Comparison of ENCODE assay signal across 2 cellular contexts in the genomic region with DNA sequence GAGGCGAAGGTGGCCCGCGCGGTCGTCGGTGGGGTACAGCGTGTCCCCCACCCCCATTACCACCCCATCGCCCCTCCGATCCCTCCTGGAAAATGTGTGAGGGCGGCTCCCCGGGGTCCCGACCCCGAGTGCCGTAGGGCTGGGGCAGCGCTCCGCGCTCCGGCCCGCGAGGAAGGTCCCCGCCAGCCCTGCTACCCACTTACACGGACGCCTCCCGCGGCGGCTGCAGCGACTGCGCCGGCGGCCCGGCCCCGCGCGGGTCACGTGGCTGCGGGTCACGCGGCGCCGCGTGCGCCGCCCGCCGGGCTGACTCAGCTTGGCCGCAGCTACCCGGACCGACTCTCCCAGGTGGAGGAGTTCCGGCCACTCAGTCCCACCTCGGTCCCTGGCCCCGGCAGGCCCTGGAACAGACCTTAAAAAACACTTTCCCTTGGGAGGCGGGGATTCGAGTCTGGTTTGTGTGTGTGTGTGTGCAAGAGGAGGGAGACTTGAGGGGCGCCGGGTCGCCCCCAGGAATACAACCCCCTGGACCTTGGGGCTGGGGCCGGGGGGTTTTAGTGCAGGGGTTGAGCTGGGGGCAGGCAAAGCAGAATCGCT.
TF ChIP-seq lines count a peak whose summit lies in the region.

A gene (minus strand): TSS at position 236 of the 597 bp plus-strand sequence. CDS start 992 bp downstream, outside the sequence.

TF ChIP-seq in A549, 52 proteins besides CTCF, POLR2A, EP300 and RAD21:
- TF ChIP-seq SMC3 (IDR thresholded peaks at IDR 0.05) (no peak), JUN (IDR thresholded peaks at IDR 0.05) (peak; percentile 71 to 88; a peak in 4 of 5 replicates), NPAS2 (CRISPR knock-in tag; IDR thresholded peaks at IDR 0.05; ENCODE audit: borderline replicate concordance) (peak; percentile 96), BHLHE40 (IDR thresholded peaks at IDR 0.05; ENCODE audit: low read depth, low read length) (peak; percentile 68), FOSL2 (IDR thresholded peaks at IDR 0.05) (0 out of 2 replicates have a peak, but pooled peaks have one; percentile 20), FOSL2 (CRISPR knock-in tag; IDR thresholded peaks at IDR 0.05) (peak; percentile 85), EHF (CRISPR knock-in tag; IDR thresholded peaks at IDR 0.05) (no peak), HEYL (CRISPR knock-in tag; IDR thresholded peaks at IDR 0.05) (no peak), MAZ (IDR thresholded peaks at IDR 0.05; ENCODE audit: borderline replicate concordance, low read depth, low read length) (no peak), MAFK (IDR thresholded peaks at IDR 0.05; ENCODE audit: partially characterized antibody) (peak; percentile 80), KDM1A (IDR thresholded peaks at IDR 0.05; ENCODE audit: low read depth) (no peak), MYC (IDR thresholded peaks at IDR 0.05; ENCODE audit: borderline replicate concordance, low read length) (peak; percentile 70; the same call in 1 of the 2 replicates), PHF8 (IDR thresholded peaks at IDR 0.05; ENCODE audit: borderline replicate concordance, low read depth) (peak; percentile 67), CBX2 (IDR thresholded peaks at IDR 0.05; ENCODE audit: borderline replicate concordance, low read depth) (no peak), HOXB5 (CRISPR knock-in tag; IDR thresholded peaks at IDR 0.05) (0 out of 2 replicates have a peak, but pooled peaks have one; percentile 56)
- TF ChIP-seq, protein P1, sequence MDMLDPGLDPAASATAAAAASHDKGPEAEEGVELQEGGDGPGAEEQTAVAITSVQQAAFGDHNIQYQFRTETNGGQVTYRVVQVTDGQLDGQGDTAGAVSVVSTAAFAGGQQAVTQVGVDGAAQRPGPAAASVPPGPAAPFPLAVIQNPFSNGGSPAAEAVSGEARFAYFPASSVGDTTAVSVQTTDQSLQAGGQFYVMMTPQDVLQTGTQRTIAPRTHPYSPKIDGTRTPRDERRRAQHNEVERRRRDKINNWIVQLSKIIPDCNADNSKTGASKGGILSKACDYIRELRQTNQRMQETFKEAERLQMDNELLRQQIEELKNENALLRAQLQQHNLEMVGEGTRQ (IDR thresholded peaks at IDR 0.05) = peak; percentile 75
- TF ChIP-seq, protein P2, sequence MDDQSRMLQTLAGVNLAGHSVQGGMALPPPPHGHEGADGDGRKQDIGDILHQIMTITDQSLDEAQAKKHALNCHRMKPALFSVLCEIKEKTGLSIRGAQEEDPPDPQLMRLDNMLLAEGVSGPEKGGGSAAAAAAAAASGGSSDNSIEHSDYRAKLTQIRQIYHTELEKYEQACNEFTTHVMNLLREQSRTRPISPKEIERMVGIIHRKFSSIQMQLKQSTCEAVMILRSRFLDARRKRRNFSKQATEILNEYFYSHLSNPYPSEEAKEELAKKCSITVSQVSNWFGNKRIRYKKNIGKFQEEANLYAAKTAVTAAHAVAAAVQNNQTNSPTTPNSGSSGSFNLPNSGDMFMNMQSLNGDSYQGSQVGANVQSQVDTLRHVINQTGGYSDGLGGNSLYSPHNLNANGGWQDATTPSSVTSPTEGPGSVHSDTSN (IDR thresholded peaks at IDR 0.05) = peak; percentile 34; the same call in 1 of the 2 replicates
- TF ChIP-seq, protein P3, sequence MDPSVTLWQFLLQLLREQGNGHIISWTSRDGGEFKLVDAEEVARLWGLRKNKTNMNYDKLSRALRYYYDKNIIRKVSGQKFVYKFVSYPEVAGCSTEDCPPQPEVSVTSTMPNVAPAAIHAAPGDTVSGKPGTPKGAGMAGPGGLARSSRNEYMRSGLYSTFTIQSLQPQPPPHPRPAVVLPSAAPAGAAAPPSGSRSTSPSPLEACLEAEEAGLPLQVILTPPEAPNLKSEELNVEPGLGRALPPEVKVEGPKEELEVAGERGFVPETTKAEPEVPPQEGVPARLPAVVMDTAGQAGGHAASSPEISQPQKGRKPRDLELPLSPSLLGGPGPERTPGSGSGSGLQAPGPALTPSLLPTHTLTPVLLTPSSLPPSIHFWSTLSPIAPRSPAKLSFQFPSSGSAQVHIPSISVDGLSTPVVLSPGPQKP (IDR thresholded peaks at IDR 0.05; ENCODE audit: low read depth, low read length) = no peak
- TF ChIP-seq, protein P4, sequence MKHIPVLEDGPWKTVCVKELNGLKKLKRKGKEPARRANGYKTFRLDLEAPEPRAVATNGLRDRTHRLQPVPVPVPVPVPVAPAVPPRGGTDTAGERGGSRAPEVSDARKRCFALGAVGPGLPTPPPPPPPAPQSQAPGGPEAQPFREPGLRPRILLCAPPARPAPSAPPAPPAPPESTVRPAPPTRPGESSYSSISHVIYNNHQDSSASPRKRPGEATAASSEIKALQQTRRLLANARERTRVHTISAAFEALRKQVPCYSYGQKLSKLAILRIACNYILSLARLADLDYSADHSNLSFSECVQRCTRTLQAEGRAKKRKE (CRISPR knock-in tag; IDR thresholded peaks at IDR 0.05; ENCODE audit: low read depth) = no peak
- TF ChIP-seq, protein P5, sequence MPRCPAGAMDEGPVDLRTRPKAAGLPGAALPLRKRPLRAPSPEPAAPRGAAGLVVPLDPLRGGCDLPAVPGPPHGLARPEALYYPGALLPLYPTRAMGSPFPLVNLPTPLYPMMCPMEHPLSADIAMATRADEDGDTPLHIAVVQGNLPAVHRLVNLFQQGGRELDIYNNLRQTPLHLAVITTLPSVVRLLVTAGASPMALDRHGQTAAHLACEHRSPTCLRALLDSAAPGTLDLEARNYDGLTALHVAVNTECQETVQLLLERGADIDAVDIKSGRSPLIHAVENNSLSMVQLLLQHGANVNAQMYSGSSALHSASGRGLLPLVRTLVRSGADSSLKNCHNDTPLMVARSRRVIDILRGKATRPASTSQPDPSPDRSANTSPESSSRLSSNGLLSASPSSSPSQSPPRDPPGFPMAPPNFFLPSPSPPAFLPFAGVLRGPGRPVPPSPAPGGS (IDR thresholded peaks at IDR 0.05) = peak; percentile 80; the same call in 2 of the 3 replicates
- TF ChIP-seq, protein P6, sequence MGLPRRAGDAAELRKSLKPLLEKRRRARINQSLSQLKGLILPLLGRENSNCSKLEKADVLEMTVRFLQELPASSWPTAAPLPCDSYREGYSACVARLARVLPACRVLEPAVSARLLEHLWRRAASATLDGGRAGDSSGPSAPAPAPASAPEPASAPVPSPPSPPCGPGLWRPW (IDR thresholded peaks at IDR 0.05) = no peak
- TF ChIP-seq, protein P7, sequence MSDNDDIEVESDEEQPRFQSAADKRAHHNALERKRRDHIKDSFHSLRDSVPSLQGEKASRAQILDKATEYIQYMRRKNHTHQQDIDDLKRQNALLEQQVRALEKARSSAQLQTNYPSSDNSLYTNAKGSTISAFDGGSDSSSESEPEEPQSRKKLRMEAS (IDR thresholded peaks at IDR 0.05) = peak; percentile 73

TF ChIP-seq in H1, 55 proteins besides CTCF, POLR2A, EP300 and RAD21 (continues in another document):
- TF ChIP-seq CBX5 (IDR thresholded peaks at IDR 0.05; ENCODE audit: low read depth, low read length) (no peak), RFX5 (IDR thresholded peaks at IDR 0.05; ENCODE audit: borderline replicate concordance, low read depth, low read length) (no peak), CHD2 (IDR thresholded peaks at IDR 0.05; ENCODE audit: low read length) (no peak), CHD1 (IDR thresholded peaks at IDR 0.05; ENCODE audit: low read depth, low read length) (no peak), TBP (IDR thresholded peaks at IDR 0.05; ENCODE audit: low read depth, low read length) (peak; percentile 56; the same call in 1 of the 2 replicates), TAF1 (IDR thresholded peaks at IDR 0.05; ENCODE audit: low read depth, low read length) (peak; percentile 55; the same call in 1 of the 2 replicates), TCF12 (IDR thresholded peaks at IDR 0.05; ENCODE audit: low read depth, low read length) (no peak), POLR2AphosphoS5 (IDR thresholded peaks at IDR 0.05; ENCODE audit: low read depth, low read length) (peak; percentile 54; the same call in 1 of the 2 replicates), HDAC6 (IDR thresholded peaks at IDR 0.05; ENCODE audit: low read depth, low read length) (no peak), SIX5 (IDR thresholded peaks at IDR 0.05; ENCODE audit: low read depth, low read length) (no peak), SIN3A (conservative IDR thresholded peaks at IDR 0.05 in 1 of 2, IDR thresholded peaks at IDR 0.05 in 1 of 2; ENCODE audit: low read depth in 1 of 2, low read length in 2 of 2) (no peak; a peak in 1 of 4 replicates), BCL11A (IDR thresholded peaks at IDR 0.05; ENCODE audit: low read depth in 2 of 2, low read length in 2 of 2) (no peak), JUN (IDR thresholded peaks at IDR 0.05; ENCODE audit: low read depth, low read length) (no peak), ASH2L (IDR thresholded peaks at IDR 0.05; ENCODE audit: low read length) (peak; percentile 13), FOSL1 (IDR thresholded peaks at IDR 0.05; ENCODE audit: insufficient read depth, low read depth, low read length) (no peak), SAP30 (IDR thresholded peaks at IDR 0.05; ENCODE audit: insufficient read depth, insufficient replicate concordance, low read length) (no peak), BACH1 (IDR thresholded peaks at IDR 0.05; ENCODE audit: low read length) (peak; percentile 21; the same call in 1 of the 2 replicates), YY1 (IDR thresholded peaks at IDR 0.05; ENCODE audit: low read depth, low read length) (no peak), PHF8 (conservative IDR thresholded peaks at IDR 0.05; ENCODE audit: low read depth, low read length) (peak; percentile 65), SRF (IDR thresholded peaks at IDR 0.05; ENCODE audit: low read depth, low read length) (no peak), RBBP5 (IDR thresholded peaks at IDR 0.05; ENCODE audit: borderline replicate concordance, low read depth, low read length) (peak; percentile 58; the same call in 1 of the 2 replicates), TAF7 (optimal IDR thresholded peaks at IDR 0.05; ENCODE audit: borderline replicate concordance, low read depth, low read length) (no peak)
- TF ChIP-seq, protein P8, sequence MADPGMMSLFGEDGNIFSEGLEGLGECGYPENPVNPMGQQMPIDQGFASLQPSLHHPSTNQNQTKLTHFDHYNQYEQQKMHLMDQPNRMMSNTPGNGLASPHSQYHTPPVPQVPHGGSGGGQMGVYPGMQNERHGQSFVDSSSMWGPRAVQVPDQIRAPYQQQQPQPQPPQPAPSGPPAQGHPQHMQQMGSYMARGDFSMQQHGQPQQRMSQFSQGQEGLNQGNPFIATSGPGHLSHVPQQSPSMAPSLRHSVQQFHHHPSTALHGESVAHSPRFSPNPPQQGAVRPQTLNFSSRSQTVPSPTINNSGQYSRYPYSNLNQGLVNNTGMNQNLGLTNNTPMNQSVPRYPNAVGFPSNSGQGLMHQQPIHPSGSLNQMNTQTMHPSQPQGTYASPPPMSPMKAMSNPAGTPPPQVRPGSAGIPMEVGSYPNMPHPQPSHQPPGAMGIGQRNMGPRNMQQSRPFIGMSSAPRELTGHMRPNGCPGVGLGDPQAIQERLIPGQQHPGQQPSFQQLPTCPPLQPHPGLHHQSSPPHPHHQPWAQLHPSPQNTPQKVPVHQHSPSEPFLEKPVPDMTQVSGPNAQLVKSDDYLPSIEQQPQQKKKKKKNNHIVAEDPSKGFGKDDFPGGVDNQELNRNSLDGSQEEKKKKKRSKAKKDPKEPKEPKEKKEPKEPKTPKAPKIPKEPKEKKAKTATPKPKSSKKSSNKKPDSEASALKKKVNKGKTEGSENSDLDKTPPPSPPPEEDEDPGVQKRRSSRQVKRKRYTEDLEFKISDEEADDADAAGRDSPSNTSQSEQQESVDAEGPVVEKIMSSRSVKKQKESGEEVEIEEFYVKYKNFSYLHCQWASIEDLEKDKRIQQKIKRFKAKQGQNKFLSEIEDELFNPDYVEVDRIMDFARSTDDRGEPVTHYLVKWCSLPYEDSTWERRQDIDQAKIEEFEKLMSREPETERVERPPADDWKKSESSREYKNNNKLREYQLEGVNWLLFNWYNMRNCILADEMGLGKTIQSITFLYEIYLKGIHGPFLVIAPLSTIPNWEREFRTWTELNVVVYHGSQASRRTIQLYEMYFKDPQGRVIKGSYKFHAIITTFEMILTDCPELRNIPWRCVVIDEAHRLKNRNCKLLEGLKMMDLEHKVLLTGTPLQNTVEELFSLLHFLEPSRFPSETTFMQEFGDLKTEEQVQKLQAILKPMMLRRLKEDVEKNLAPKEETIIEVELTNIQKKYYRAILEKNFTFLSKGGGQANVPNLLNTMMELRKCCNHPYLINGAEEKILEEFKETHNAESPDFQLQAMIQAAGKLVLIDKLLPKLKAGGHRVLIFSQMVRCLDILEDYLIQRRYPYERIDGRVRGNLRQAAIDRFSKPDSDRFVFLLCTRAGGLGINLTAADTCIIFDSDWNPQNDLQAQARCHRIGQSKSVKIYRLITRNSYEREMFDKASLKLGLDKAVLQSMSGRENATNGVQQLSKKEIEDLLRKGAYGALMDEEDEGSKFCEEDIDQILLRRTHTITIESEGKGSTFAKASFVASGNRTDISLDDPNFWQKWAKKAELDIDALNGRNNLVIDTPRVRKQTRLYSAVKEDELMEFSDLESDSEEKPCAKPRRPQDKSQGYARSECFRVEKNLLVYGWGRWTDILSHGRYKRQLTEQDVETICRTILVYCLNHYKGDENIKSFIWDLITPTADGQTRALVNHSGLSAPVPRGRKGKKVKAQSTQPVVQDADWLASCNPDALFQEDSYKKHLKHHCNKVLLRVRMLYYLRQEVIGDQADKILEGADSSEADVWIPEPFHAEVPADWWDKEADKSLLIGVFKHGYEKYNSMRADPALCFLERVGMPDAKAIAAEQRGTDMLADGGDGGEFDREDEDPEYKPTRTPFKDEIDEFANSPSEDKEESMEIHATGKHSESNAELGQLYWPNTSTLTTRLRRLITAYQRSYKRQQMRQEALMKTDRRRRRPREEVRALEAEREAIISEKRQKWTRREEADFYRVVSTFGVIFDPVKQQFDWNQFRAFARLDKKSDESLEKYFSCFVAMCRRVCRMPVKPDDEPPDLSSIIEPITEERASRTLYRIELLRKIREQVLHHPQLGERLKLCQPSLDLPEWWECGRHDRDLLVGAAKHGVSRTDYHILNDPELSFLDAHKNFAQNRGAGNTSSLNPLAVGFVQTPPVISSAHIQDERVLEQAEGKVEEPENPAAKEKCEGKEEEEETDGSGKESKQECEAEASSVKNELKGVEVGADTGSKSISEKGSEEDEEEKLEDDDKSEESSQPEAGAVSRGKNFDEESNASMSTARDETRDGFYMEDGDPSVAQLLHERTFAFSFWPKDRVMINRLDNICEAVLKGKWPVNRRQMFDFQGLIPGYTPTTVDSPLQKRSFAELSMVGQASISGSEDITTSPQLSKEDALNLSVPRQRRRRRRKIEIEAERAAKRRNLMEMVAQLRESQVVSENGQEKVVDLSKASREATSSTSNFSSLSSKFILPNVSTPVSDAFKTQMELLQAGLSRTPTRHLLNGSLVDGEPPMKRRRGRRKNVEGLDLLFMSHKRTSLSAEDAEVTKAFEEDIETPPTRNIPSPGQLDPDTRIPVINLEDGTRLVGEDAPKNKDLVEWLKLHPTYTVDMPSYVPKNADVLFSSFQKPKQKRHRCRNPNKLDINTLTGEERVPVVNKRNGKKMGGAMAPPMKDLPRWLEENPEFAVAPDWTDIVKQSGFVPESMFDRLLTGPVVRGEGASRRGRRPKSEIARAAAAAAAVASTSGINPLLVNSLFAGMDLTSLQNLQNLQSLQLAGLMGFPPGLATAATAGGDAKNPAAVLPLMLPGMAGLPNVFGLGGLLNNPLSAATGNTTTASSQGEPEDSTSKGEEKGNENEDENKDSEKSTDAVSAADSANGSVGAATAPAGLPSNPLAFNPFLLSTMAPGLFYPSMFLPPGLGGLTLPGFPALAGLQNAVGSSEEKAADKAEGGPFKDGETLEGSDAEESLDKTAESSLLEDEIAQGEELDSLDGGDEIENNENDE (IDR thresholded peaks at IDR 0.05; ENCODE audit: insufficient replicate concordance, low read length) = no peak
- TF ChIP-seq, protein P7 (IDR thresholded peaks at IDR 0.05) = peak; percentile 89
- TF ChIP-seq, protein P9, sequence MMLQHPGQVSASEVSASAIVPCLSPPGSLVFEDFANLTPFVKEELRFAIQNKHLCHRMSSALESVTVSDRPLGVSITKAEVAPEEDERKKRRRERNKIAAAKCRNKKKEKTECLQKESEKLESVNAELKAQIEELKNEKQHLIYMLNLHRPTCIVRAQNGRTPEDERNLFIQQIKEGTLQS (IDR thresholded peaks at IDR 0.05; ENCODE audit: insufficient read depth, low read depth, low read length) = peak; percentile 65; the same call in 1 of the 2 replicates
